ENCODE assay signal across 24 cellular contexts in genomic region chr1:228280106-228280901, GRCh38.
DNase-seq lines count a peak whose midpoint lies in the region; ATAC-seq and TF ChIP-seq lines count a peak whose summit lies in the region.
"Had no signal": no experiment of that assay in that cellular context is flagged by ENCODE, and none has a peak within 500 bp of the region (broad histone marks: within the 10 kb centered on the region; RNA-seq: fewer than 3 reads in every experiment).

No MANE protein-coding gene starts in this region.

- no peaks in the 10 kb centered on the region for H3K27me3 Mint-ChIP-seq in activated naive CD4-positive, alpha-beta T cell treated with anti-CD3 and anti-CD28 coated beads for 36 hours (ENCODE audit: low read depth)
- H3K27me3 Mint-ChIP-seq in central memory CD8-positive, alpha-beta T cell: no peaks in the 10 kb centered on the region
- no peaks in the 10 kb centered on the region for H3K27me3 Mint-ChIP-seq in type B pancreatic cell
- H3K27me3 Mint-ChIP-seq in activated naive CD8-positive, alpha-beta T cell treated with anti-CD3 and anti-CD28 coated beads, Interleukin-2, amount 50 U/mL, for 24 hours: no peaks in the 10 kb centered on the region
- H3K27me3 Mint-ChIP-seq: brain, progenitor cell of endocrine pancreas had no signal

- no peaks in the 10 kb centered on the region for H3K27me3 ChIP-seq in lower lobe of right lung (ENCODE audit: low read depth)
- H3K27me3 ChIP-seq: stomach had no signal

- no peak overlapping the region for H3K4me3 Mint-ChIP-seq in activated naive CD4-positive, alpha-beta T cell treated with anti-CD3 and anti-CD28 coated beads for 36 hours
- H3K4me3 Mint-ChIP-seq in central memory CD8-positive, alpha-beta T cell: no peak overlapping the region
- H3K4me3 Mint-ChIP-seq in type B pancreatic cell: no peak overlapping the region
- no peak overlapping the region for H3K4me3 Mint-ChIP-seq in activated naive CD8-positive, alpha-beta T cell treated with anti-CD3 and anti-CD28 coated beads, Interleukin-2, amount 50 U/mL, for 24 hours
- H3K4me3 Mint-ChIP-seq: brain had no signal

- intact Hi-C loops in activated naive CD4-positive, alpha-beta T cell treated with anti-CD3 and anti-CD28 coated beads for 36 hours (cut with micrococcal nuclease): no loop called here
- intact Hi-C loops in lower lobe of right lung (cut with DNase I): no loop called here

- H3K36me3 ChIP-seq in lower lobe of right lung: peaks cover 42% of the 10 kb centered on the region
- H3K36me3 ChIP-seq: WERI-Rb-1 had no signal

- H3K4me1 Mint-ChIP-seq in activated naive CD4-positive, alpha-beta T cell treated with anti-CD3 and anti-CD28 coated beads for 36 hours (ENCODE audit: low read depth): no peaks in the 10 kb centered on the region
- H3K4me1 Mint-ChIP-seq in central memory CD8-positive, alpha-beta T cell: peaks cover 8% of the 10 kb centered on the region
- no peaks in the 10 kb centered on the region for H3K4me1 Mint-ChIP-seq in type B pancreatic cell (ENCODE audit: unreplicated experiment)
- no peaks in the 10 kb centered on the region for H3K4me1 Mint-ChIP-seq in activated naive CD8-positive, alpha-beta T cell treated with anti-CD3 and anti-CD28 coated beads, Interleukin-2, amount 50 U/mL, for 24 hours
- H3K4me1 Mint-ChIP-seq: brain had no signal

- peak; percentile 4 for DNase-seq in activated naive CD4-positive, alpha-beta T cell treated with anti-CD3 and anti-CD28 coated beads, Interleukin-2, amount 50 U/mL, for 16 hours
- DNase-seq in activated naive CD4-positive, alpha-beta T cell treated with anti-CD3 and anti-CD28 coated beads for 36 hours: no peak
- DNase-seq in central memory CD8-positive, alpha-beta T cell (ENCODE audit: low spot score in 2 of 2): no peak
- peak; percentile 42 for DNase-seq in lower lobe of right lung
- peak; percentile 61 for DNase-seq in type B pancreatic cell (ENCODE audit: extremely low spot score, unreplicated experiment)
- DNase-seq in NCI-H69 (lab: John Stamatoyannopoulos, UW): no peak
- DNase-seq in activated naive CD8-positive, alpha-beta T cell treated with anti-CD3 and anti-CD28 coated beads, Interleukin-2, amount 50 U/mL, for 24 hours: no peak
- DNase-seq: activated CD4-positive, alpha-beta T cell treated with anti-CD3 and anti-CD28 coated beads, Interleukin-2, amount 50 U/mL, for 4 hours; activated gamma-delta T cell; effector memory CD4-positive, alpha-beta T cell; foreskin fibroblast; GDM1; NCI-H1694; NCI-H2171 treated with DMSO at 0.1 percent for 48 hours; NCI-H526; stimulated activated CD8-positive, alpha-beta memory T cell treated with anti-CD3 and anti-CD28 coated beads, Interleukin-4, amount 100 ng/mL, for 48 hours; WERI-Rb-1 had no signal

- no peaks in the 10 kb centered on the region for H3K9me3 Mint-ChIP-seq in activated naive CD4-positive, alpha-beta T cell treated with anti-CD3 and anti-CD28 coated beads for 36 hours
- no peaks in the 10 kb centered on the region for H3K9me3 Mint-ChIP-seq in central memory CD8-positive, alpha-beta T cell
- no peaks in the 10 kb centered on the region for H3K9me3 Mint-ChIP-seq in type B pancreatic cell
- no peaks in the 10 kb centered on the region for H3K9me3 Mint-ChIP-seq in activated naive CD8-positive, alpha-beta T cell treated with anti-CD3 and anti-CD28 coated beads, Interleukin-2, amount 50 U/mL, for 24 hours
- H3K9me3 Mint-ChIP-seq: brain had no signal

- CTCF ChIA-PET in activated naive CD4-positive, alpha-beta T cell treated with anti-CD3 and anti-CD28 coated beads for 36 hours (lab: Charles Lee): no interaction called here

- H3K27ac Mint-ChIP-seq in activated naive CD4-positive, alpha-beta T cell treated with anti-CD3 and anti-CD28 coated beads for 36 hours: no peak overlapping the region
- peak overlapping the region; percentile 22 for H3K27ac Mint-ChIP-seq in central memory CD8-positive, alpha-beta T cell (ENCODE audit: low read depth)
- no peak overlapping the region for H3K27ac Mint-ChIP-seq in type B pancreatic cell
- no peak overlapping the region for H3K27ac Mint-ChIP-seq in activated naive CD8-positive, alpha-beta T cell treated with anti-CD3 and anti-CD28 coated beads, Interleukin-2, amount 50 U/mL, for 24 hours
- H3K27ac Mint-ChIP-seq: brain, progenitor cell of endocrine pancreas had no signal

- no peak for TF ChIP-seq CTCF in lower lobe of right lung (IDR thresholded peaks at IDR 0.05)
- TF ChIP-seq CTCF in type B pancreatic cell (conservative IDR thresholded peaks at IDR 0.05): no peak

- no peak overlapping the region for H3K4me3 ChIP-seq in lower lobe of right lung
- H3K4me3 ChIP-seq: A549, left lung, stomach had no signal

- ATAC-seq in central memory CD8-positive, alpha-beta T cell (replicated peaks; ENCODE audit: extremely low read depth, poor library complexity, severe bottlenecking): no peak
- no peak for ATAC-seq in lower lobe of right lung
- no peak for ATAC-seq in activated naive CD8-positive, alpha-beta T cell treated with anti-CD3 and anti-CD28 coated beads, Interleukin-2, amount 50 U/mL, for 24 hours
- no peak for ATAC-seq in HG03354 (IDR thresholded peaks at IDR 0.05; ENCODE audit: poor library complexity, severe bottlenecking, unreplicated experiment)
- ATAC-seq: A549, left lung had no signal

- no peaks in the 10 kb centered on the region for H3K9me3 ChIP-seq in lower lobe of right lung
- H3K9me3 ChIP-seq: A549, left lung, stomach had no signal

- H3K4me1 ChIP-seq in lower lobe of right lung: peaks cover 8% of the 10 kb centered on the region
- H3K4me1 ChIP-seq: A549 had no signal

- no peak overlapping the region for H3K27ac ChIP-seq in lower lobe of right lung
- H3K27ac ChIP-seq: A549, left lung, RWPE1, stomach, WERI-Rb-1 had no signal

- peaks cover under 1% of the 10 kb centered on the region for H3K36me3 Mint-ChIP-seq in activated naive CD4-positive, alpha-beta T cell treated with anti-CD3 and anti-CD28 coated beads for 36 hours (ENCODE audit: low read depth)
- peaks cover 7% of the 10 kb centered on the region for H3K36me3 Mint-ChIP-seq in central memory CD8-positive, alpha-beta T cell (ENCODE audit: insufficient read depth)
- peaks cover under 1% of the 10 kb centered on the region for H3K36me3 Mint-ChIP-seq in type B pancreatic cell
- H3K36me3 Mint-ChIP-seq in activated naive CD8-positive, alpha-beta T cell treated with anti-CD3 and anti-CD28 coated beads, Interleukin-2, amount 50 U/mL, for 24 hours (ENCODE audit: low read depth): no peaks in the 10 kb centered on the region

Comparison
In these comparisons a context has a peak if more than half of its experiments do, and no peak if none do; other contexts are left out.
1. DNase-seq: peak in activated naive CD4-positive, alpha-beta T cell treated with anti-CD3 and anti-CD28 coated beads, Interleukin-2, amount 50 U/mL, for 16 hours (single experiment), lower lobe of right lung (single experiment) and type B pancreatic cell (single experiment); none in activated naive CD4-positive, alpha-beta T cell treated with anti-CD3 and anti-CD28 coated beads for 36 hours (single experiment), central memory CD8-positive, alpha-beta T cell (0 of 2), NCI-H69 (single experiment) and activated naive CD8-positive, alpha-beta T cell treated with anti-CD3 and anti-CD28 coated beads, Interleukin-2, amount 50 U/mL, for 24 hours (single experiment).